In the genomic region with DNA sequence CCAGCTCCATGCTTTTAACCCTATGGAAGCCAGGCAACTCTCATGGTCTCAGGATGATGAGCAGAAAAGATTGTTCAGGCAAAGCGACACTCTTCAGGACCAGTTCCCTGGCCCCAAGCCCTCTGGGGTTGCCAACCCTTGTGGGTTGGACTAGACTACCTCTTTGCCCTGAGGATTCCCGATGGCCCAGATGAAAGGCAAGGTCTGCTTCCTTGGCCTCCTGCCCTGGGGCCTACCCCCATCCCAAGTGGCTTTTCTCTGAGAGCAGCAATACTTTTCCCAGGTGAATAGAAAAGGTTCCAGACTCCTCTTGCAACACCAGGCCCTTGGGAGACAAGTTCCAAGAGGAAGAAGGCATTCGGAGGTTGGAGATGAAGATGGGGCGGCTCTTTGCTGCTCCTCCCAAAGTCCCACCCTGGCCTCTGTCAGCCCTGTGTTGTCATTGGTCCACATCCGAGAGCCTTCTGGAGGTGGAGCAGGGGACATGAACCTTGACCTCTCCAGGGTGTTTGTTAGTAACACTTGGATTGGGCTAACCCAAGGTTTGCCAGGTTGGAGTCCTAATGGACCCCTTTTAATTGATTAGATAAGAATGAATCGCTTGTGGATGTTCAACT, we compare ENCODE assay signal across 18 cellular contexts.
DNase-seq lines count a peak whose midpoint lies in the region; ATAC-seq and TF ChIP-seq lines count a peak whose summit lies in the region.
"Had no signal": no experiment of that assay in that cellular context is flagged by ENCODE, and none has a peak within 500 bp of the region (broad histone marks: within the 10 kb centered on the region; RNA-seq: fewer than 3 reads in every experiment).

No MANE protein-coding gene starts in this region.

- H3K27me3 Mint-ChIP-seq in effector memory CD8-positive, alpha-beta T cell, result peaks cover 35 to 65% of the 10 kb centered on the region in 2 donors
- peaks cover 19% of the 10 kb centered on the region for H3K27me3 Mint-ChIP-seq in GM23338 (ENCODE audit: insufficient read depth, low read depth, poor library complexity)
- H3K27me3 Mint-ChIP-seq: naive B cell had no signal

- no peak overlapping the region for H3K4me3 Mint-ChIP-seq in effector memory CD8-positive, alpha-beta T cell
- no peak overlapping the region for H3K4me3 Mint-ChIP-seq in GM23338
- H3K4me3 Mint-ChIP-seq: activated CD4-positive, alpha-beta memory T cell treated with anti-CD3 and anti-CD28 coated beads, Interleukin-2, amount 10 ng/mL, durations not matched to agents 7 days and 5 days; activated T-cell treated with anti-CD3 and anti-CD28 coated beads, Interleukin-2, amount 50 U/mL, for 4 hours; naive B cell had no signal

- ATAC-seq in right cardiac atrium (no peak), GM23338 (no peak), GM18498 (IDR thresholded peaks at IDR 0.05; ENCODE audit: unreplicated experiment) (no peak)
- ATAC-seq in effector memory CD8-positive, alpha-beta T cell (replicated peaks), result no peak
- ATAC-seq: activated T-cell treated with anti-CD3 and anti-CD28 coated beads, Interleukin-2, amount 50 U/mL, for 4 hours; HCT116; stimulated activated naive CD8-positive, alpha-beta T cell treated with anti-CD3 and anti-CD28 coated beads, Interleukin-15, Interleukin-2, amounts not matched to agents 100 U/mL and 50 U/mL, for 24 hours had no signal

- TF ChIP-seq CTCF in PC-9 (conservative IDR thresholded peaks at IDR 0.05) (no peak), GM23338 (conservative IDR thresholded peaks at IDR 0.05; ENCODE audit: low read depth in 2 of 2) (no peak)

- no peaks in the 10 kb centered on the region for H4K20me1 ChIP-seq in PC-9 (ENCODE audit: insufficient read depth)
- H4K20me1 ChIP-seq in GM23338 (replicated peaks; ENCODE audit: insufficient read depth), result no peaks in the 10 kb centered on the region

- no peak overlapping the region for H3K4me3 ChIP-seq in ACC112 (ENCODE audit: low read depth, low read length)
- no peak overlapping the region for H3K4me3 ChIP-seq in PC-9
- no peak overlapping the region for H3K4me3 ChIP-seq in right cardiac atrium (ENCODE audit: low read length)
- H3K4me3 ChIP-seq in GM23338, result no peak overlapping the region
- H3K4me3 ChIP-seq: prostate gland had no signal

- intact Hi-C loops in PC-9 (cut with micrococcal nuclease; ENCODE audit: unreplicated experiment) (loop anchor here (2.0 to 10.0 kb wide), 3 partner anchors 81 to 327 kb away; a partner anchor contains a TSS), right cardiac atrium (cut with DNase I) (loop anchor here (2.0 to 10.0 kb wide), 5 partner anchors 77 to 207 kb away; a partner anchor contains a TSS), posterior vena cava (cut with DNase I) (loop anchor here in 1 of 2 donors (2.0 to 5.0 kb wide), 2 partner anchors 84 to 203 kb away; no protein-coding TSS in a partner anchor)

- H3K36me3 Mint-ChIP-seq in effector memory CD8-positive, alpha-beta T cell (ENCODE audit: insufficient read depth), result peaks cover 3% of the 10 kb centered on the region
- no peaks in the 10 kb centered on the region for H3K36me3 Mint-ChIP-seq in GM23338 (ENCODE audit: low read depth)
- H3K36me3 Mint-ChIP-seq: naive B cell had no signal

- no peak for DNase-seq in PC-9
- peak in 1 of 3 donors; percentile 49 for DNase-seq in right cardiac atrium
- DNase-seq in posterior vena cava (ENCODE audit: low spot score), result peak; percentile 42
- DNase-seq in effector memory CD8-positive, alpha-beta T cell, result no peak
- DNase-seq in GM23338 (ENCODE audit: low spot score), result no peak
- no peak for DNase-seq in middle frontal gyrus (ENCODE audit: extremely low spot score, low spot score)
- DNase-seq: activated CD4-positive, alpha-beta memory T cell treated with anti-CD3 and anti-CD28 coated beads, Interleukin-2, amount 10 ng/mL, durations not matched to agents 7 days and 5 days; activated naive CD8-positive, alpha-beta T cell treated with anti-CD3 and anti-CD28 coated beads, Interleukin-2, amount 10 ng/mL, durations not matched to agents 7 days and 5 days; activated T-cell treated with anti-CD3 and anti-CD28 coated beads, Interleukin-2, amount 50 U/mL, for 4 hours; effector CD4-positive, alpha-beta T cell; naive B cell; NCI-H345; stimulated activated CD4-positive, alpha-beta T cell treated with anti-CD3 and anti-CD28 coated beads, Interleukin-15, amount 100 ng/mL, for 24 hours; stimulated activated naive CD8-positive, alpha-beta T cell treated with anti-CD3 and anti-CD28 coated beads, Interleukin-15, Interleukin-2, amounts not matched to agents 100 U/mL and 50 U/mL, for 24 hours had no signal

- peaks cover 25% of the 10 kb centered on the region for H3F3A ChIP-seq in PC-9 (ENCODE audit: insufficient read depth, low read depth)
- no peaks in the 10 kb centered on the region for H3F3A ChIP-seq in GM23338 (replicated peaks; ENCODE audit: low read depth)

- H3K9me3 ChIP-seq in PC-9 (ENCODE audit: insufficient read depth, low read depth), result no peaks in the 10 kb centered on the region
- no peaks in the 10 kb centered on the region for H3K9me3 ChIP-seq in right cardiac atrium (ENCODE audit: control insufficient read depth, low read length)
- H3K9me3 ChIP-seq: prostate gland had no signal

- no TSS peak for BruUV-seq in PC-9 (replicated peaks; lab: Mats Ljungman, UMichigan)

- no peak overlapping the region for H3K27ac Mint-ChIP-seq in effector memory CD8-positive, alpha-beta T cell
- no peak overlapping the region for H3K27ac Mint-ChIP-seq in GM23338
- H3K27ac Mint-ChIP-seq: activated CD4-positive, alpha-beta memory T cell treated with anti-CD3 and anti-CD28 coated beads, Interleukin-2, amount 10 ng/mL, durations not matched to agents 7 days and 5 days; naive B cell had no signal

- H3K4me1 ChIP-seq in ACC112 (ENCODE audit: control insufficient read depth, insufficient read depth, low read length, unreplicated experiment) (peaks cover 36% of the 10 kb centered on the region), PC-9 (replicated peaks; ENCODE audit: insufficient read depth) (peaks cover 24% of the 10 kb centered on the region), right cardiac atrium (ENCODE audit: control insufficient read depth, insufficient read depth, low read length) (peaks cover 8% of the 10 kb centered on the region), GM23338 (ENCODE audit: insufficient read depth) (peaks cover 7% of the 10 kb centered on the region)
- H3K4me1 ChIP-seq: prostate gland had no signal

- H3K36me3 ChIP-seq in ACC112 (ENCODE audit: insufficient read depth, low read length), result no peaks in the 10 kb centered on the region
- H3K36me3 ChIP-seq in PC-9 (ENCODE audit: low read depth), result no peaks in the 10 kb centered on the region
- no peaks in the 10 kb centered on the region for H3K36me3 ChIP-seq in GM23338 (ENCODE audit: insufficient read depth)
- H3K36me3 ChIP-seq: prostate gland had no signal

- peaks cover 3% of the 10 kb centered on the region for H3K79me2 ChIP-seq in ACC112 (ENCODE audit: control insufficient read depth, insufficient read depth, low read length, unreplicated experiment)
- H3K79me2 ChIP-seq in PC-9 (ENCODE audit: low read depth), result no peaks in the 10 kb centered on the region
- H3K79me2 ChIP-seq in GM23338 (replicated peaks; ENCODE audit: insufficient read depth), result no peaks in the 10 kb centered on the region

- H2AFZ ChIP-seq in ACC112 (ENCODE audit: low read length, unreplicated experiment) (no peak overlapping the region), PC-9 (no peak overlapping the region), GM23338 (no peak overlapping the region)

- H3K9me2 ChIP-seq in PC-9 (ENCODE audit: insufficient read depth), result no peaks in the 10 kb centered on the region
- H3K9me2 ChIP-seq in GM23338 (ENCODE audit: insufficient read depth), result no peaks in the 10 kb centered on the region

- 59% methylated on average over 6 of the region's 6 CpGs for WGBS in right cardiac atrium

- POLR2A ChIA-PET in PC-9 (lab: Charles Lee; ENCODE audit: unreplicated experiment), result no interaction called here

- no peaks in the 10 kb centered on the region for H3K9me3 Mint-ChIP-seq in effector memory CD8-positive, alpha-beta T cell
- H3K9me3 Mint-ChIP-seq in GM23338, result no peaks in the 10 kb centered on the region; the same call in 1 of the 3 replicates
- H3K9me3 Mint-ChIP-seq: activated CD4-positive, alpha-beta memory T cell treated with anti-CD3 and anti-CD28 coated beads, Interleukin-2, amount 10 ng/mL, durations not matched to agents 7 days and 5 days; activated naive CD8-positive, alpha-beta T cell treated with anti-CD3 and anti-CD28 coated beads, Interleukin-2, amount 10 ng/mL, durations not matched to agents 7 days and 5 days; activated T-cell treated with anti-CD3 and anti-CD28 coated beads, Interleukin-2, amount 50 U/mL, for 4 hours; naive B cell had no signal

- CTCF ChIA-PET in PC-9 (lab: Charles Lee), result no interaction called here

- H3K4me2 ChIP-seq in PC-9, result peak overlapping the region; percentile 76; the same call in 1 of the 2 replicates
- H3K4me2 ChIP-seq in GM23338, result no peak overlapping the region

- peaks cover 15 to 19% of the 10 kb centered on the region in 2 donors for H3K4me1 Mint-ChIP-seq in effector memory CD8-positive, alpha-beta T cell (ENCODE audit: low read depth in 2 of 2)
- H3K4me1 Mint-ChIP-seq in GM23338, result peaks cover 20% of the 10 kb centered on the region

- H3K27me3 ChIP-seq in ACC112 (ENCODE audit: insufficient read depth, low read length) (no peaks in the 10 kb centered on the region), PC-9 (ENCODE audit: insufficient read depth, low read depth) (no peaks in the 10 kb centered on the region), right cardiac atrium (ENCODE audit: control insufficient read depth, insufficient read depth) (no peaks in the 10 kb centered on the region), GM23338 (ENCODE audit: insufficient read depth) (no peaks in the 10 kb centered on the region)

- H3K27ac ChIP-seq in ACC112 (ENCODE audit: low read depth, low read length), result peak overlapping the region; percentile 97
- H3K27ac ChIP-seq in PC-9, result peak overlapping the region; percentile 89
- H3K27ac ChIP-seq in right cardiac atrium (ENCODE audit: low read length), result peak overlapping the region; percentile 95
- no peak overlapping the region for H3K27ac ChIP-seq in GM23338 (ENCODE audit: low read depth)

TF ChIP-seq in GM23338, 12 proteins besides CTCF, POLR2A, EP300 and RAD21 (continues in another document):
- TF ChIP-seq ZNF331 (CRISPR knock-in tag; IDR thresholded peaks at IDR 0.05; ENCODE audit: low read depth) (no peak), EZH2phosphoT487 (IDR thresholded peaks at IDR 0.05; ENCODE audit: unreplicated experiment) (no peak)
